1 cellular context compared by ENCODE assay signal in the genomic region with DNA sequence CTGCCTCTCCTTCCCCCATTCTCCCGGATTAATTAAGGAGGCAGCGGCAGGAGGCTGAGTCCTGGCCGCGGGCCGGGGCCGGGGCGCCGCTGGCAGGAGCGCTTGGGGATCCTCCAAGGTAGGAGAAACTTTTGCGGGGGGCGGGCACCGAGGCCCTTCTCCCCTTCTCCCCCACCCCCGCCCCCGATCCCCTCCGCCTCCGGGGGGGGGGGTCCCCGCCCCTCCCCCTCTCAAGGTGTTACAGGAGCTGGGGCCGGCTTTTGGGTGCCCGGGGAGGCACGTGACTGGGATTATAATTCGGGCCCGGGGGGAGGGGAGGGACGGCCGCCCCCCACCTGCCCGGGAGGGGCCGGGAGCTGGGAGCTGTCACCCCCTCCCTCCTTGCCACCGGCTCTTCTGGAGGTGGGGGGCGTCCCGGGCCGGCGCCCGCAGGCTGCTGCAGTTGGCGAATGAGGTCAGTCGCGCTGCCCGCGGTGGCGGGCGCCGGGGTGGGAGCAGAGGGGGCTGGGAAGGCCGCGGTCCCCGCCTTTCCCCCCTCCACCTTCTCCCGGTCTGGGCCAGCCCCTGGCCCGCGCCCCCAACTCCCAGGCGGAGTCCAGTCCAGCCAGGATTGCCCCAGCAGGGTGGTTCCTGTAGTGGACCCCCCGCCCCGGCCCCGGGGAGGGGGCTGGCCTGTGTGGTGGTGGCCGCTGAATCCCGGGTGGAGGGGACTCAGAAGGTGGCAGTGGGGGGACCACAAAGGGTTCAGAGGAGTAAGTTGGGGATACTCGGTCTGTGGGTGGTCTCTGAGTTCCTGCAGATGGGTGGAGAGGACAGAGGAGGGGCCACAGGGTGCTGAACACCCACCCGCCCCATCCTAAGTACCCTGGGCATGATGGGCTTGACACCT.
TF ChIP-seq lines count a peak whose summit lies in the region.

No MANE protein-coding gene starts in this region.

TF ChIP-seq in HepG2, 621 proteins besides CTCF, POLR2A, EP300 and RAD21 (continued from another document and continues in another):
- TF ChIP-seq E2F2 (CRISPR knock-in tag; IDR thresholded peaks at IDR 0.05; ENCODE audit: borderline replicate concordance) (no peak), ZNF12 (CRISPR knock-in tag; IDR thresholded peaks at IDR 0.05) (no peak), SRSF1 (optimal IDR thresholded peaks at IDR 0.05; ENCODE audit: low read depth, low read length) (peak; percentile 70), ZNF407 (CRISPR knock-in tag; IDR thresholded peaks at IDR 0.05; ENCODE audit: not compliant biosample characterization) (no peak), ZNF547 (CRISPR knock-in tag; IDR thresholded peaks at IDR 0.05) (no peak), ZMYM3 (CRISPR knock-in tag; IDR thresholded peaks at IDR 0.05) (no peak), NBN (conservative IDR thresholded peaks at IDR 0.05) (no peak), DPF2 (CRISPR knock-in tag; IDR thresholded peaks at IDR 0.05; ENCODE audit: borderline replicate concordance, low read depth) (no peak), RBFOX2 (IDR thresholded peaks at IDR 0.05; ENCODE audit: low read depth, low read length) (0 out of 2 replicates have a peak, but pooled peaks have one; percentile 14), ZNF207 (IDR thresholded peaks at IDR 0.05; ENCODE audit: borderline replicate concordance) (no peak), ZNF335 (CRISPR knock-in tag; IDR thresholded peaks at IDR 0.05) (no peak), PRDM4 (CRISPR knock-in tag; IDR thresholded peaks at IDR 0.05; ENCODE audit: borderline replicate concordance) (no peak), SRSF9 (IDR thresholded peaks at IDR 0.05; ENCODE audit: borderline replicate concordance, insufficient read depth, low read depth, low read length, poor library complexity, severe bottlenecking) (no peak), ZNF318 (CRISPR knock-in tag; IDR thresholded peaks at IDR 0.05) (no peak), NR2F6 (IDR thresholded peaks at IDR 0.05) (no peak), NR2F6 (CRISPR knock-in tag; IDR thresholded peaks at IDR 0.05) (no peak), NFE2 (CRISPR knock-in tag; IDR thresholded peaks at IDR 0.05) (no peak), HDAC1 (CRISPR knock-in tag; IDR thresholded peaks at IDR 0.05) (peak; percentile 2; the same call in 1 of the 2 replicates), ARNT2 (CRISPR knock-in tag; IDR thresholded peaks at IDR 0.05; ENCODE audit: low read depth) (no peak)
- TF ChIP-seq, protein P1, sequence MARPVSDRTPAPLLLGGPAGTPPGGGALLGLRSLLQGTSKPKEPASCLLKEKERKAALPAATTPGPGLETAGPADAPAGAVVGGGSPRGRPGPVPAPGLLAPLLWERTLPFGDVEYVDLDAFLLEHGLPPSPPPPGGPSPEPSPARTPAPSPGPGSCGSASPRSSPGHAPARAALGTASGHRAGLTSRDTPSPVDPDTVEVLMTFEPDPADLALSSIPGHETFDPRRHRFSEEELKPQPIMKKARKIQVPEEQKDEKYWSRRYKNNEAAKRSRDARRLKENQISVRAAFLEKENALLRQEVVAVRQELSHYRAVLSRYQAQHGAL (CRISPR knock-in tag; IDR thresholded peaks at IDR 0.05; ENCODE audit: not compliant biosample characterization): no peak
- TF ChIP-seq, protein P2, sequence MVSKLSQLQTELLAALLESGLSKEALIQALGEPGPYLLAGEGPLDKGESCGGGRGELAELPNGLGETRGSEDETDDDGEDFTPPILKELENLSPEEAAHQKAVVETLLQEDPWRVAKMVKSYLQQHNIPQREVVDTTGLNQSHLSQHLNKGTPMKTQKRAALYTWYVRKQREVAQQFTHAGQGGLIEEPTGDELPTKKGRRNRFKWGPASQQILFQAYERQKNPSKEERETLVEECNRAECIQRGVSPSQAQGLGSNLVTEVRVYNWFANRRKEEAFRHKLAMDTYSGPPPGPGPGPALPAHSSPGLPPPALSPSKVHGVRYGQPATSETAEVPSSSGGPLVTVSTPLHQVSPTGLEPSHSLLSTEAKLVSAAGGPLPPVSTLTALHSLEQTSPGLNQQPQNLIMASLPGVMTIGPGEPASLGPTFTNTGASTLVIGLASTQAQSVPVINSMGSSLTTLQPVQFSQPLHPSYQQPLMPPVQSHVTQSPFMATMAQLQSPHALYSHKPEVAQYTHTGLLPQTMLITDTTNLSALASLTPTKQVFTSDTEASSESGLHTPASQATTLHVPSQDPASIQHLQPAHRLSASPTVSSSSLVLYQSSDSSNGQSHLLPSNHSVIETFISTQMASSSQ (IDR thresholded peaks at IDR 0.05; ENCODE audit: low read depth): no peak
- TF ChIP-seq, protein P2 (CRISPR knock-in tag; IDR thresholded peaks at IDR 0.05; ENCODE audit: borderline replicate concordance): no peak
